15 cellular contexts compared by ENCODE assay signal in the genomic region with DNA sequence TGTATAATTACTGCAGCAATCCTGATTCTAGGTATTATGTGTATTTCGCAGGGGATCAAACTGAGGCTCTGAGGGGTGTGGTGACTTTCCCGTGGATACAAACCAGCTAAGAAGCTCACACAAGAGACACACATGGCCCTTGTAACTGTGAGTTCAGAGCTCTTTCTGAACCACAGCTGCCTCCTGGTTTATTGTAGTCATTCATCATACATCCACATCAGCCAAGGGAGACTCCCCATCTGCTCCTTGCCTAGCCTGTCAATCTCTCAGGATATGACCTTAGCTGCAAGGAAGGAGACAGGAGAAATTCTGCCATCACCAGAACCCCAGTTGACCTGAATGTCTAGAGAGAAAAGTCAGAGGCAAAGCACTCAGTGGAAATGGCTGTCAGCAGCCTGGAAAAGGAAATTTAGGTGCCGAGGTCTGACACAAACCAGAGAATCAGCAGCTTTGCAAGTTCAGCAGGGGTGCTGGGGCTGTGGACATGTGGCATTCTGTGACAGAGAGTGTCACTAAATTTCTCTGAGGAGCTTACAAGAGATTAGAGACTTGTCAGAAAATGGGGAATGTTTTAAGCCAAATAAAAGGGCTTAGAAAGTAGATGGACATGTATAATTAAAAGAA.
DNase-seq lines count a peak whose midpoint lies in the region; ATAC-seq and TF ChIP-seq lines count a peak whose summit lies in the region.
"Had no signal": no experiment of that assay in that cellular context is flagged by ENCODE, and none has a peak within 500 bp of the region (broad histone marks: within the 10 kb centered on the region; RNA-seq: fewer than 3 reads in every experiment).

No MANE protein-coding gene starts in this region.

- H3K27me3 Mint-ChIP-seq in stimulated activated naive B cell treated with anti-CD40 and anti-IgM and Interleukin-4, amounts not matched to agents 10 μg/mL and 1 μg/mL and 100 μg/mL, for 72 hours = no peaks in the 10 kb centered on the region

- no peak overlapping the region for H3K27ac Mint-ChIP-seq in stimulated activated naive B cell treated with anti-CD40 and anti-IgM and Interleukin-4, amounts not matched to agents 10 μg/mL and 1 μg/mL and 100 μg/mL, for 72 hours
- H3K27ac Mint-ChIP-seq: CD8-positive, alpha-beta T cell had no signal

- no peaks in the 10 kb centered on the region for H3K36me3 ChIP-seq in tibial artery

- DNase-seq in LHCN-M2 (ENCODE audit: low read depth) = peak; percentile 69
- DNase-seq in islet precursor cell = peak; percentile 62
- DNase-seq in retina = peak; percentile 22
- DNase-seq in tibial artery = no peak
- DNase-seq in stimulated activated naive B cell treated with anti-CD40 and anti-IgM and Interleukin-4, amounts not matched to agents 10 μg/mL and 1 μg/mL and 100 μg/mL, for 72 hours = no peak
- DNase-seq: CD8-positive, alpha-beta T cell; HCEC 1CT; NCI-H1436 treated with DMSO at 0.1 percent for 48 hours; NCI-H2081 treated with DMSO at 0.1 percent for 48 hours; NCI-H774; SIG-M5; SW 1271 had no signal

- H3K27ac ChIP-seq in tibial artery = no peak overlapping the region

- peak; percentile 22; the same call in 2 of the 3 replicates for ATAC-seq in SK-N-SH treated with all-trans-retinoic acid at 6 μM for 48 hours
- ATAC-seq in stimulated activated naive B cell treated with anti-CD40 and anti-IgM and Interleukin-4, amounts not matched to agents 10 μg/mL and 1 μg/mL and 100 μg/mL, for 72 hours (replicated peaks) = no peak
- ATAC-seq in GM19455 (IDR thresholded peaks at IDR 0.05; ENCODE audit: unreplicated experiment) = no peak
- no peak for ATAC-seq in HG03354 (IDR thresholded peaks at IDR 0.05; ENCODE audit: poor library complexity, severe bottlenecking, unreplicated experiment)
- ATAC-seq: CD8-positive, alpha-beta T cell had no signal

- TF ChIP-seq CTCF in tibial artery (IDR thresholded peaks at IDR 0.05) = no peak

- no peaks in the 10 kb centered on the region for H3K4me1 Mint-ChIP-seq in stimulated activated naive B cell treated with anti-CD40 and anti-IgM and Interleukin-4, amounts not matched to agents 10 μg/mL and 1 μg/mL and 100 μg/mL, for 72 hours

- intact Hi-C loops in tibial artery (cut with DNase I; ENCODE audit: low total_unique reads) = no loop called here

- H3K4me3 ChIP-seq in tibial artery = no peak overlapping the region

- H3K9me3 ChIP-seq in tibial artery = no peaks in the 10 kb centered on the region

- no peaks in the 10 kb centered on the region for H3K9me3 Mint-ChIP-seq in stimulated activated naive B cell treated with anti-CD40 and anti-IgM and Interleukin-4, amounts not matched to agents 10 μg/mL and 1 μg/mL and 100 μg/mL, for 72 hours
- H3K9me3 Mint-ChIP-seq: CD8-positive, alpha-beta T cell had no signal

- H3K4me3 Mint-ChIP-seq in stimulated activated naive B cell treated with anti-CD40 and anti-IgM and Interleukin-4, amounts not matched to agents 10 μg/mL and 1 μg/mL and 100 μg/mL, for 72 hours = no peak overlapping the region
- H3K4me3 Mint-ChIP-seq: CD8-positive, alpha-beta T cell had no signal

- no peaks in the 10 kb centered on the region for H3K4me1 ChIP-seq in tibial artery

- H3K36me3 Mint-ChIP-seq in stimulated activated naive B cell treated with anti-CD40 and anti-IgM and Interleukin-4, amounts not matched to agents 10 μg/mL and 1 μg/mL and 100 μg/mL, for 72 hours = no peaks in the 10 kb centered on the region
- H3K36me3 Mint-ChIP-seq: CD8-positive, alpha-beta T cell had no signal

- no peaks in the 10 kb centered on the region for H3K27me3 ChIP-seq in tibial artery

TF ChIP-seq in SK-N-SH treated with all-trans-retinoic acid at 6 μM for 48 hours, 23 proteins besides CTCF, POLR2A, EP300 and RAD21:
- no peak for TF ChIP-seq ESRRG (CRISPR knock-in tag; IDR thresholded peaks at IDR 0.05)
- TF ChIP-seq TCF4 (CRISPR knock-in tag; IDR thresholded peaks at IDR 0.05; ENCODE audit: borderline replicate concordance) = no peak
- TF ChIP-seq POU6F1 (CRISPR knock-in tag; IDR thresholded peaks at IDR 0.05; ENCODE audit: borderline replicate concordance, low read depth) = no peak
- no peak for TF ChIP-seq ZFP30 (CRISPR knock-in tag; IDR thresholded peaks at IDR 0.05)
- TF ChIP-seq, protein P1, sequence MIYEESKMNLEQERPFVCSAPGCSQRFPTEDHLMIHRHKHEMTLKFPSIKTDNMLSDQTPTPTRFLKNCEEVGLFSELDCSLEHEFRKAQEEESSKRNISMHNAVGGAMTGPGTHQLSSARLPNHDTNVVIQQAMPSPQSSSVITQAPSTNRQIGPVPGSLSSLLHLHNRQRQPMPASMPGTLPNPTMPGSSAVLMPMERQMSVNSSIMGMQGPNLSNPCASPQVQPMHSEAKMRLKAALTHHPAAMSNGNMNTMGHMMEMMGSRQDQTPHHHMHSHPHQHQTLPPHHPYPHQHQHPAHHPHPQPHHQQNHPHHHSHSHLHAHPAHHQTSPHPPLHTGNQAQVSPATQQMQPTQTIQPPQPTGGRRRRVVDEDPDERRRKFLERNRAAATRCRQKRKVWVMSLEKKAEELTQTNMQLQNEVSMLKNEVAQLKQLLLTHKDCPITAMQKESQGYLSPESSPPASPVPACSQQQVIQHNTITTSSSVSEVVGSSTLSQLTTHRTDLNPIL (CRISPR knock-in tag; IDR thresholded peaks at IDR 0.05; ENCODE audit: low read depth) = no peak
- no peak for TF ChIP-seq BACH2 (CRISPR knock-in tag; IDR thresholded peaks at IDR 0.05; ENCODE audit: borderline replicate concordance)
- TF ChIP-seq CSRNP3 (CRISPR knock-in tag; IDR thresholded peaks at IDR 0.05) = no peak
- no peak for TF ChIP-seq PPARA (CRISPR knock-in tag; IDR thresholded peaks at IDR 0.05; ENCODE audit: borderline replicate concordance)
- no peak for TF ChIP-seq ARNTL (CRISPR knock-in tag; IDR thresholded peaks at IDR 0.05; ENCODE audit: borderline replicate concordance, low read depth)
- TF ChIP-seq CSDC2 (CRISPR knock-in tag; IDR thresholded peaks at IDR 0.05) = no peak
- TF ChIP-seq, protein P2, sequence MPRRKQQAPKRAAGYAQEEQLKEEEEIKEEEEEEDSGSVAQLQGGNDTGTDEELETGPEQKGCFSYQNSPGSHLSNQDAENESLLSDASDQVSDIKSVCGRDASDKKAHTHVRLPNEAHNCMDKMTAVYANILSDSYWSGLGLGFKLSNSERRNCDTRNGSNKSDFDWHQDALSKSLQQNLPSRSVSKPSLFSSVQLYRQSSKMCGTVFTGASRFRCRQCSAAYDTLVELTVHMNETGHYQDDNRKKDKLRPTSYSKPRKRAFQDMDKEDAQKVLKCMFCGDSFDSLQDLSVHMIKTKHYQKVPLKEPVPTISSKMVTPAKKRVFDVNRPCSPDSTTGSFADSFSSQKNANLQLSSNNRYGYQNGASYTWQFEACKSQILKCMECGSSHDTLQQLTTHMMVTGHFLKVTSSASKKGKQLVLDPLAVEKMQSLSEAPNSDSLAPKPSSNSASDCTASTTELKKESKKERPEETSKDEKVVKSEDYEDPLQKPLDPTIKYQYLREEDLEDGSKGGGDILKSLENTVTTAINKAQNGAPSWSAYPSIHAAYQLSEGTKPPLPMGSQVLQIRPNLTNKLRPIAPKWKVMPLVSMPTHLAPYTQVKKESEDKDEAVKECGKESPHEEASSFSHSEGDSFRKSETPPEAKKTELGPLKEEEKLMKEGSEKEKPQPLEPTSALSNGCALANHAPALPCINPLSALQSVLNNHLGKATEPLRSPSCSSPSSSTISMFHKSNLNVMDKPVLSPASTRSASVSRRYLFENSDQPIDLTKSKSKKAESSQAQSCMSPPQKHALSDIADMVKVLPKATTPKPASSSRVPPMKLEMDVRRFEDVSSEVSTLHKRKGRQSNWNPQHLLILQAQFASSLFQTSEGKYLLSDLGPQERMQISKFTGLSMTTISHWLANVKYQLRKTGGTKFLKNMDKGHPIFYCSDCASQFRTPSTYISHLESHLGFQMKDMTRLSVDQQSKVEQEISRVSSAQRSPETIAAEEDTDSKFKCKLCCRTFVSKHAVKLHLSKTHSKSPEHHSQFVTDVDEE (CRISPR knock-in tag; IDR thresholded peaks at IDR 0.05) = no peak
- no peak for TF ChIP-seq GLIS3 (CRISPR knock-in tag; IDR thresholded peaks at IDR 0.05)
- TF ChIP-seq ZNF8 (CRISPR knock-in tag; IDR thresholded peaks at IDR 0.05) = no peak
- TF ChIP-seq SNAI2 (CRISPR knock-in tag; IDR thresholded peaks at IDR 0.05) = no peak
- TF ChIP-seq ZNF565 (CRISPR knock-in tag; conservative IDR thresholded peaks at IDR 0.05; ENCODE audit: low read depth) = no peak
- TF ChIP-seq RARB (CRISPR knock-in tag; IDR thresholded peaks at IDR 0.05) = no peak

Comparison
In these comparisons a context has a peak if more than half of its experiments do, and no peak if none do; other contexts are left out.
1. DNase-seq: peak in LHCN-M2 (single experiment), islet precursor cell (single experiment) and retina (single experiment); none in tibial artery (0 of 2) and stimulated activated naive B cell treated with anti-CD40 and anti-IgM and Interleukin-4, amounts not matched to agents 10 μg/mL and 1 μg/mL and 100 μg/mL, for 72 hours (single experiment).